24 cellular contexts compared by ENCODE assay signal in the genomic region with DNA sequence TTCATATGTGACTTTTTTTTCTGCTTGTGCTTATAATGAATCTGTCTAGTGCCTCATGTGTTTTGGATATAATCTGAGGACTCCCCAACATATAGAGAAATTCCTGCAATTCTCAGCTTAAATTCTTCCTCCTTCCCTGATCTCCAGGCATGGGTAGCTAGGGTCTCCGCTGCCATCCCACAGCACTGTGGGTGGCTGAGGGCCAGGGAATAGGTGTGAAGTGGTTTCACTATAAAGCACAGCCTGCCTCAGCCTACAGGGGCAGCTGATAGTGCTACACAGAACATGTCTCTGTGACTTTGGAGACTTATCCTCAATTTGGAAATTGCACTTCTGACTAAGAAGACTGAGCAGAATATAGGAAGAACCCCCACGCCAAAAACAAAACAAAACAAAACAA.
"Had no signal": no experiment of that assay in that cellular context is flagged by ENCODE, and none has a peak within 500 bp of the region (broad histone marks: within the 10 kb centered on the region; RNA-seq: fewer than 3 reads in every experiment).

No MANE protein-coding gene starts in this region.

- H3K4me2 ChIP-seq: PC-9 had no signal

- H3K9me3 ChIP-seq: MG63, Peyer's patch, SJCRH30 had no signal

- H3K4me3 ChIP-seq: MG63, PC-9, Peyer's patch, SJCRH30 had no signal

- H3K27ac ChIP-seq: PC-9, Peyer's patch, SJCRH30 had no signal

- H3K36me3 ChIP-seq: MG63, Peyer's patch, SJCRH30 had no signal

- H3K27me3 ChIP-seq: MG63, Peyer's patch had no signal

- ATAC-seq: HepG2, Right ventricle myocardium inferior, SK-N-SH treated with all-trans-retinoic acid at 6 μM for 48 hours had no signal

- DNase-seq: IMR-90, Karpas-422, KG1, MG63, NCI-H1092, NCI-H1105 treated with DMSO at 0.1 percent for 48 hours, NCI-H1417 treated with DMSO at 0.1 percent for 48 hours, NCI-H146, NCI-H1694 treated with DMSO at 0.1 percent for 48 hours, NCI-H1930, NCI-H2081, NCI-H2107, NCI-H2171 treated with DMSO at 0.1 percent for 48 hours, NCI-H345, NCI-H446 treated with DMSO at 0.1 percent for 48 hours, NCI-H510A treated with DMSO at 0.1 percent for 48 hours, OCI-M1, PC-9, Peyer's patch, SHP77 treated with DMSO at 0.1 percent for 48 hours, SJCRH30 had no signal

- H3K4me1 ChIP-seq: Peyer's patch, SJCRH30 had no signal
